19 cellular contexts compared by ENCODE assay signal in the genomic region with DNA sequence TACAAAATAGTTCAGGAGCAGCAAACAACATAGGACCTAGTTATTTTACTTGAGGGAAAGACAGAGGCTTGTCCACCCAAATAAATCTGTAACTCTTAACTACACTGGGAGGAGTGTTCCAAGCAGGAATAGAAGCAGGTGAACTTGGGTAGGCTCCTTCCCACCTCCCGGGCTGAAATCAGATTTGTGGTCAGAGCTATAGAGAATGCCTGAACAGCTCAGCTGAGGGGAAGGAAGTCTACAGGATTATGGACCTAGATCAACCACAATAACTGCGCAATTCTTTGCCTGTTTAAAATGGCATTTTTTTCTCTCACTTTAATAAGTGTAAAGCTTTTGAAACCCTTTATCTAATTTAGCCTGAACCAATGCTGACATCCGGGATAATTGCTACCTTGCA.
A peak's percentile ranks its signal among the peaks of the same experiment; 100 is the strongest.
DNase-seq lines count a peak whose midpoint lies in the region; ATAC-seq and TF ChIP-seq lines count a peak whose summit lies in the region.
"Had no signal": no experiment of that assay in that cellular context is flagged by ENCODE, and none has a peak within 500 bp of the region (broad histone marks: within the 10 kb centered on the region; RNA-seq: fewer than 3 reads in every experiment).

No MANE protein-coding gene starts in this region.

- H3K9me3 ChIP-seq in PC-3 (ENCODE audit: low read length) (no peaks in the 10 kb centered on the region), lung (ENCODE audit: control insufficient read depth in 2 of 2, insufficient read depth in 1 of 2, low read length in 1 of 2) (no peaks in the 10 kb centered on the region)
- H3K9me3 ChIP-seq: Peyer's patch, SJCRH30 had no signal

- no peak overlapping the region for H3K9ac ChIP-seq in PC-3 (ENCODE audit: low read length)

- DNase-seq in left ventricle myocardium superior (no peak), left cardiac atrium (no peak), PC-3 (peak; percentile 8), lung (ENCODE audit: low spot score) (peak; percentile 10), NCI-H1105 (lab: John Stamatoyannopoulos, UW) (no peak), left lobe of liver (ENCODE audit: low spot score) (no peak), HPDE6-E6E7 (ENCODE audit: extremely low spot score) (no peak)
- DNase-seq: Calu3; CD8-positive, alpha-beta memory T cell; DMS153; KBM-7; NCI-H1694; NCI-H2081; NCI-H2171; NCI-H524 treated with DMSO at 0.1 percent for 48 hours; Peyer's patch had no signal

- H3K27ac ChIP-seq in PC-3 (ENCODE audit: low read length) = no peak overlapping the region
- no peak overlapping the region for H3K27ac ChIP-seq in lung (ENCODE audit: low read depth in 1 of 2, low read length in 1 of 2)
- H3K27ac ChIP-seq: C4-2B, Peyer's patch, SJCRH30 had no signal

- 46 to 61% methylated on average over 3 of the region's 3 CpGs for WGBS in lung, 2 donors

- H3K27me3 ChIP-seq in PC-3 (ENCODE audit: low read length) = no peaks in the 10 kb centered on the region
- H3K27me3 ChIP-seq in lung (ENCODE audit: control insufficient read depth, insufficient read depth) = no peaks in the 10 kb centered on the region
- H3K27me3 ChIP-seq: Peyer's patch, SJCRH30 had no signal

- no peaks in the 10 kb centered on the region for H3F3A ChIP-seq in PC-3 (ENCODE audit: low read length, unreplicated experiment)

- H3K4me1 ChIP-seq in PC-3 (ENCODE audit: insufficient read depth, low read length) (peaks cover 24% of the 10 kb centered on the region), lung (ENCODE audit: control insufficient read depth in 2 of 2, insufficient read depth in 2 of 2, low read length in 2 of 2) (no peaks in the 10 kb centered on the region)
- H3K4me1 ChIP-seq: Peyer's patch had no signal

- CTCF ChIA-PET in PC-3 (lab: Charles Lee) = no interaction called here

- POLR2A ChIA-PET in PC-3 (lab: Charles Lee; ENCODE audit: unreplicated experiment) = no interaction called here

- H3K9me2 ChIP-seq in PC-3 (replicated peaks; ENCODE audit: low read length) = no peaks in the 10 kb centered on the region

- TF ChIP-seq CTCF in PC-3 (conservative IDR thresholded peaks at IDR 0.05; ENCODE audit: low read depth, low read length) = no peak
- no peak for TF ChIP-seq CTCF in lung (IDR thresholded peaks at IDR 0.05; ENCODE audit: control extremely low read depth, extremely low read depth)

- H3K79me2 ChIP-seq in PC-3 (ENCODE audit: low read length) = no peaks in the 10 kb centered on the region

- no peaks in the 10 kb centered on the region for H4K20me1 ChIP-seq in PC-3 (ENCODE audit: low read length)

- ATAC-seq in left ventricle myocardium superior (peak; percentile 32), left cardiac atrium (no peak), PC-3 (no peak), lung (ENCODE audit: insufficient read depth, low FRiP score) (no peak), left lobe of liver (no peak), GM21447 (IDR thresholded peaks at IDR 0.05; ENCODE audit: unreplicated experiment) (no peak)

- H3K4me3 ChIP-seq in PC-3 (ENCODE audit: low read length) (no peak overlapping the region), lung (no peak overlapping the region)
- H3K4me3 ChIP-seq: Peyer's patch, SJCRH30 had no signal

- intact Hi-C loops in left ventricle myocardium superior (cut with micrococcal nuclease) (no loop called here), left cardiac atrium (cut with DNase I) (loop anchor here in 1 of 2 donors (5.0 to 10.0 kb wide), 2 partner anchors 63 to 275 kb away; no protein-coding TSS in a partner anchor), PC-3 (cut with micrococcal nuclease) (loop anchor here (5.0 kb wide), 2 partner anchors 157 to 247 kb away; no protein-coding TSS in a partner anchor)

- no TSS peak for BruUV-seq in PC-3 (replicated peaks; lab: Mats Ljungman, UMichigan)

- no peak overlapping the region for H3K4me2 ChIP-seq in PC-3 (ENCODE audit: low read length)

- H2AFZ ChIP-seq in PC-3 (ENCODE audit: low read length) = no peak overlapping the region

- H3K36me3 ChIP-seq in PC-3 (ENCODE audit: low read depth, low read length) (no peaks in the 10 kb centered on the region), lung (ENCODE audit: control insufficient read depth in 2 of 2, insufficient read depth in 2 of 2, low read length in 2 of 2) (no peaks in the 10 kb centered on the region)
- H3K36me3 ChIP-seq: Peyer's patch, SJCRH30 had no signal

Comparison
In these comparisons a context has a peak if more than half of its experiments do, and no peak if none do; other contexts are left out.
1. DNase-seq: peak in PC-3 (single experiment) and lung (single experiment); none in left ventricle myocardium superior (single experiment), left cardiac atrium (single experiment), NCI-H1105 (single experiment), left lobe of liver (single experiment) and HPDE6-E6E7 (single experiment).